1 cellular context compared by ENCODE assay signal in the genomic region with DNA sequence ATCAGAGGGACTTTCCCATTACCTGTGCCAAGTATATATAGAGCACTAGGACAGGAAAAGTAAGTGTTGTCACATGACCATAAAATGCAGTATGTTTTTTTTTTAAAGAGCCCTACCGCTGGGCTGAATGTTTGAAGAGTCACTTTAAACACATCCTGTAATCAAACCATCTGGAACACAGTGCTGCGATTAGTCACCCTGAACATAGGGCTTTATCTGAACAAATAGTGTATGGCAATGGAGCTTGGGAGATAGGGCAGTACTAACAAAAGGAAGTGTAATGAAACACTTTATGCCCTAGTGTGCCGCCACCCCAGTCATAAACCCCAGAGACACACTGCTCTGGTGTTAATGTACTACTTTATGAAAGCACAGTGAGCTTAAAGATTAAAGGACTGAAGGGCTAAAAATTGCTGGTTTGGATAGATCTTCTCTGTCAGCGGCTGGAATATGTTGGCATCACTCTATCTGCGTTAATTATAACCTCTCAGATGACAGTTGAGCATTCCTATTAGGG.
A peak's percentile ranks its signal among the peaks of the same experiment; 100 is the strongest.
TF ChIP-seq lines count a peak whose summit lies in the region.

No MANE protein-coding gene starts in this region.

TF ChIP-seq in K562, 482 proteins besides CTCF, POLR2A, EP300 and RAD21 (continued from another document):
- TF ChIP-seq, protein P1, sequence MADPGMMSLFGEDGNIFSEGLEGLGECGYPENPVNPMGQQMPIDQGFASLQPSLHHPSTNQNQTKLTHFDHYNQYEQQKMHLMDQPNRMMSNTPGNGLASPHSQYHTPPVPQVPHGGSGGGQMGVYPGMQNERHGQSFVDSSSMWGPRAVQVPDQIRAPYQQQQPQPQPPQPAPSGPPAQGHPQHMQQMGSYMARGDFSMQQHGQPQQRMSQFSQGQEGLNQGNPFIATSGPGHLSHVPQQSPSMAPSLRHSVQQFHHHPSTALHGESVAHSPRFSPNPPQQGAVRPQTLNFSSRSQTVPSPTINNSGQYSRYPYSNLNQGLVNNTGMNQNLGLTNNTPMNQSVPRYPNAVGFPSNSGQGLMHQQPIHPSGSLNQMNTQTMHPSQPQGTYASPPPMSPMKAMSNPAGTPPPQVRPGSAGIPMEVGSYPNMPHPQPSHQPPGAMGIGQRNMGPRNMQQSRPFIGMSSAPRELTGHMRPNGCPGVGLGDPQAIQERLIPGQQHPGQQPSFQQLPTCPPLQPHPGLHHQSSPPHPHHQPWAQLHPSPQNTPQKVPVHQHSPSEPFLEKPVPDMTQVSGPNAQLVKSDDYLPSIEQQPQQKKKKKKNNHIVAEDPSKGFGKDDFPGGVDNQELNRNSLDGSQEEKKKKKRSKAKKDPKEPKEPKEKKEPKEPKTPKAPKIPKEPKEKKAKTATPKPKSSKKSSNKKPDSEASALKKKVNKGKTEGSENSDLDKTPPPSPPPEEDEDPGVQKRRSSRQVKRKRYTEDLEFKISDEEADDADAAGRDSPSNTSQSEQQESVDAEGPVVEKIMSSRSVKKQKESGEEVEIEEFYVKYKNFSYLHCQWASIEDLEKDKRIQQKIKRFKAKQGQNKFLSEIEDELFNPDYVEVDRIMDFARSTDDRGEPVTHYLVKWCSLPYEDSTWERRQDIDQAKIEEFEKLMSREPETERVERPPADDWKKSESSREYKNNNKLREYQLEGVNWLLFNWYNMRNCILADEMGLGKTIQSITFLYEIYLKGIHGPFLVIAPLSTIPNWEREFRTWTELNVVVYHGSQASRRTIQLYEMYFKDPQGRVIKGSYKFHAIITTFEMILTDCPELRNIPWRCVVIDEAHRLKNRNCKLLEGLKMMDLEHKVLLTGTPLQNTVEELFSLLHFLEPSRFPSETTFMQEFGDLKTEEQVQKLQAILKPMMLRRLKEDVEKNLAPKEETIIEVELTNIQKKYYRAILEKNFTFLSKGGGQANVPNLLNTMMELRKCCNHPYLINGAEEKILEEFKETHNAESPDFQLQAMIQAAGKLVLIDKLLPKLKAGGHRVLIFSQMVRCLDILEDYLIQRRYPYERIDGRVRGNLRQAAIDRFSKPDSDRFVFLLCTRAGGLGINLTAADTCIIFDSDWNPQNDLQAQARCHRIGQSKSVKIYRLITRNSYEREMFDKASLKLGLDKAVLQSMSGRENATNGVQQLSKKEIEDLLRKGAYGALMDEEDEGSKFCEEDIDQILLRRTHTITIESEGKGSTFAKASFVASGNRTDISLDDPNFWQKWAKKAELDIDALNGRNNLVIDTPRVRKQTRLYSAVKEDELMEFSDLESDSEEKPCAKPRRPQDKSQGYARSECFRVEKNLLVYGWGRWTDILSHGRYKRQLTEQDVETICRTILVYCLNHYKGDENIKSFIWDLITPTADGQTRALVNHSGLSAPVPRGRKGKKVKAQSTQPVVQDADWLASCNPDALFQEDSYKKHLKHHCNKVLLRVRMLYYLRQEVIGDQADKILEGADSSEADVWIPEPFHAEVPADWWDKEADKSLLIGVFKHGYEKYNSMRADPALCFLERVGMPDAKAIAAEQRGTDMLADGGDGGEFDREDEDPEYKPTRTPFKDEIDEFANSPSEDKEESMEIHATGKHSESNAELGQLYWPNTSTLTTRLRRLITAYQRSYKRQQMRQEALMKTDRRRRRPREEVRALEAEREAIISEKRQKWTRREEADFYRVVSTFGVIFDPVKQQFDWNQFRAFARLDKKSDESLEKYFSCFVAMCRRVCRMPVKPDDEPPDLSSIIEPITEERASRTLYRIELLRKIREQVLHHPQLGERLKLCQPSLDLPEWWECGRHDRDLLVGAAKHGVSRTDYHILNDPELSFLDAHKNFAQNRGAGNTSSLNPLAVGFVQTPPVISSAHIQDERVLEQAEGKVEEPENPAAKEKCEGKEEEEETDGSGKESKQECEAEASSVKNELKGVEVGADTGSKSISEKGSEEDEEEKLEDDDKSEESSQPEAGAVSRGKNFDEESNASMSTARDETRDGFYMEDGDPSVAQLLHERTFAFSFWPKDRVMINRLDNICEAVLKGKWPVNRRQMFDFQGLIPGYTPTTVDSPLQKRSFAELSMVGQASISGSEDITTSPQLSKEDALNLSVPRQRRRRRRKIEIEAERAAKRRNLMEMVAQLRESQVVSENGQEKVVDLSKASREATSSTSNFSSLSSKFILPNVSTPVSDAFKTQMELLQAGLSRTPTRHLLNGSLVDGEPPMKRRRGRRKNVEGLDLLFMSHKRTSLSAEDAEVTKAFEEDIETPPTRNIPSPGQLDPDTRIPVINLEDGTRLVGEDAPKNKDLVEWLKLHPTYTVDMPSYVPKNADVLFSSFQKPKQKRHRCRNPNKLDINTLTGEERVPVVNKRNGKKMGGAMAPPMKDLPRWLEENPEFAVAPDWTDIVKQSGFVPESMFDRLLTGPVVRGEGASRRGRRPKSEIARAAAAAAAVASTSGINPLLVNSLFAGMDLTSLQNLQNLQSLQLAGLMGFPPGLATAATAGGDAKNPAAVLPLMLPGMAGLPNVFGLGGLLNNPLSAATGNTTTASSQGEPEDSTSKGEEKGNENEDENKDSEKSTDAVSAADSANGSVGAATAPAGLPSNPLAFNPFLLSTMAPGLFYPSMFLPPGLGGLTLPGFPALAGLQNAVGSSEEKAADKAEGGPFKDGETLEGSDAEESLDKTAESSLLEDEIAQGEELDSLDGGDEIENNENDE (IDR thresholded peaks at IDR 0.05; ENCODE audit: low read depth, low read length) = no peak
- TF ChIP-seq MCM2 (IDR thresholded peaks at IDR 0.05; ENCODE audit: low read depth) (no peak), CBX8 (IDR thresholded peaks at IDR 0.05; ENCODE audit: borderline replicate concordance, extremely low read depth, low read depth, low read length, poor library complexity, severe bottlenecking) (no peak), TAF15 (IDR thresholded peaks at IDR 0.05; ENCODE audit: low read depth, low read length) (no peak), SUPT5H (IDR thresholded peaks at IDR 0.05) (no peak), ZNF175 (CRISPR knock-in tag; IDR thresholded peaks at IDR 0.05; ENCODE audit: low read depth) (no peak), ZZZ3 (IDR thresholded peaks at IDR 0.05) (no peak), HEY1 (CRISPR knock-in tag; IDR thresholded peaks at IDR 0.05; ENCODE audit: borderline replicate concordance) (no peak), STAT5A (IDR thresholded peaks at IDR 0.05; ENCODE audit: borderline replicate concordance, low read length) (peak; percentile 84), HDAC6 (IDR thresholded peaks at IDR 0.05; ENCODE audit: low read depth, low read length) (no peak), ZNF354B (CRISPR knock-in tag; IDR thresholded peaks at IDR 0.05) (no peak)
- TF ChIP-seq, protein P2, sequence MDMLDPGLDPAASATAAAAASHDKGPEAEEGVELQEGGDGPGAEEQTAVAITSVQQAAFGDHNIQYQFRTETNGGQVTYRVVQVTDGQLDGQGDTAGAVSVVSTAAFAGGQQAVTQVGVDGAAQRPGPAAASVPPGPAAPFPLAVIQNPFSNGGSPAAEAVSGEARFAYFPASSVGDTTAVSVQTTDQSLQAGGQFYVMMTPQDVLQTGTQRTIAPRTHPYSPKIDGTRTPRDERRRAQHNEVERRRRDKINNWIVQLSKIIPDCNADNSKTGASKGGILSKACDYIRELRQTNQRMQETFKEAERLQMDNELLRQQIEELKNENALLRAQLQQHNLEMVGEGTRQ (CRISPR knock-in tag; IDR thresholded peaks at IDR 0.05) = peak; percentile 66
- TF ChIP-seq, protein P3, sequence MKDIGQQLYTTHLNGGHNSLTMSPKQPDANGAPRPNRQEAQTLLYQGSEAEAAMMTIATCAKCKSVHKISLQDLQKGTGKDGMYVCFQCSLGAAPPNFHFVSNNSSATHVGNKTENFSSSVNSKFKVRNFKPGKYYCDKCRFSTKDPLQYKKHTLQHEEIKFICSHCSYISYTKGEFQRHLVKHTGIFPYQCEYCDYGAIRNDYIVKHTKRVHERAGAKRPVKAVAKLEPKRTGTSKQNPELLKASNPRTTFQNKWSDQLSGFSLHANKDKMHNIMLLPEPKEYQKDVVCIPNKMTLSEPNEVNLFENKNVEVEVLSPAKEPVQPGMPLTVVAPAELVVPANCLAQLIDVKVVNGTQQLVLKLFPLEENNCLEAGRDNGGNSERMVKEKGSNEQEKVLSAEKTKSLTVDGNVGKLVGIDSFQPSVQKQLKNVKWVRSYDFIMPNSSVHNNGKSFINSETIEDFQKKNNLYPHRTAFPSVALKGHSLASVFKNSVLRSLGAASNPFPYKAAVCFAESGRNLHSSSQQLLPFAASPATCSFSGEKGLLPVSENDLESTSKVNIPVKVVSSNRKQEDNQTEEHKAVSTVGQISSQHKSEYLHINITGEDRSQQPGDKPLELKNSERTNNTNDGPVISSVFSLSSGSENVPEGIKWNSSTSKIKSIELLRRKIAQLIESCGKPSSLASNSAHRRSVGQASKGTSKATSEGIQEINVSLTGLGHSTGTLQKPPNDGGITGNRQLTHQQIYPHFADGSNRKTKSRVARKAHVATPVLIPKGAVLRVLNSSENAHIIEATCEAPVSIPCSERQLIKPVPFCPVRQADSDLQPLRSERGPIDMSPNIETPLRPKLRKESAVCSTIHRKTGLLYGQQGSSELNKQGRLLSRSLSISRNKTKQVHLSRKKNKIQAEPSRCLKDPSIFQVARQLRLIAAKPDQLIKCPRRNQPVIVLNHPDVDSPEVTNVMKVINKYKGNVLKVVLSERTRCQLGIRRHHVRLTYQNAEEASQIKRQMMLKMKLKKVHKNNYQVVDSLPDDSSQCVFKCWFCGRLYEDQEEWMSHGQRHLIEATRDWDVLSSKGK (CRISPR knock-in tag; IDR thresholded peaks at IDR 0.05) = no peak
- TF ChIP-seq, protein P4, sequence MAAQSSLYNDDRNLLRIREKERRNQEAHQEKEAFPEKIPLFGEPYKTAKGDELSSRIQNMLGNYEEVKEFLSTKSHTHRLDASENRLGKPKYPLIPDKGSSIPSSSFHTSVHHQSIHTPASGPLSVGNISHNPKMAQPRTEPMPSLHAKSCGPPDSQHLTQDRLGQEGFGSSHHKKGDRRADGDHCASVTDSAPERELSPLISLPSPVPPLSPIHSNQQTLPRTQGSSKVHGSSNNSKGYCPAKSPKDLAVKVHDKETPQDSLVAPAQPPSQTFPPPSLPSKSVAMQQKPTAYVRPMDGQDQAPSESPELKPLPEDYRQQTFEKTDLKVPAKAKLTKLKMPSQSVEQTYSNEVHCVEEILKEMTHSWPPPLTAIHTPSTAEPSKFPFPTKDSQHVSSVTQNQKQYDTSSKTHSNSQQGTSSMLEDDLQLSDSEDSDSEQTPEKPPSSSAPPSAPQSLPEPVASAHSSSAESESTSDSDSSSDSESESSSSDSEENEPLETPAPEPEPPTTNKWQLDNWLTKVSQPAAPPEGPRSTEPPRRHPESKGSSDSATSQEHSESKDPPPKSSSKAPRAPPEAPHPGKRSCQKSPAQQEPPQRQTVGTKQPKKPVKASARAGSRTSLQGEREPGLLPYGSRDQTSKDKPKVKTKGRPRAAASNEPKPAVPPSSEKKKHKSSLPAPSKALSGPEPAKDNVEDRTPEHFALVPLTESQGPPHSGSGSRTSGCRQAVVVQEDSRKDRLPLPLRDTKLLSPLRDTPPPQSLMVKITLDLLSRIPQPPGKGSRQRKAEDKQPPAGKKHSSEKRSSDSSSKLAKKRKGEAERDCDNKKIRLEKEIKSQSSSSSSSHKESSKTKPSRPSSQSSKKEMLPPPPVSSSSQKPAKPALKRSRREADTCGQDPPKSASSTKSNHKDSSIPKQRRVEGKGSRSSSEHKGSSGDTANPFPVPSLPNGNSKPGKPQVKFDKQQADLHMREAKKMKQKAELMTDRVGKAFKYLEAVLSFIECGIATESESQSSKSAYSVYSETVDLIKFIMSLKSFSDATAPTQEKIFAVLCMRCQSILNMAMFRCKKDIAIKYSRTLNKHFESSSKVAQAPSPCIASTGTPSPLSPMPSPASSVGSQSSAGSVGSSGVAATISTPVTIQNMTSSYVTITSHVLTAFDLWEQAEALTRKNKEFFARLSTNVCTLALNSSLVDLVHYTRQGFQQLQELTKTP (IDR thresholded peaks at IDR 0.05; ENCODE audit: low read depth in 1 of 2, partially characterized antibody in 2 of 2) = peak in 1 of 2 experiments; percentile 60
